22 cellular contexts compared by ENCODE assay signal in genomic region chr16:87692176-87692575, GRCh38.
DNase-seq lines count a peak whose midpoint lies in the region; ATAC-seq, FAIRE-seq and TF ChIP-seq lines count a peak whose summit lies in the region.
"Had no signal": no experiment of that assay in that cellular context is flagged by ENCODE, and none has a peak within 500 bp of the region (broad histone marks: within the 10 kb centered on the region; RNA-seq: fewer than 3 reads in every experiment).

No MANE protein-coding gene starts in this region.

- WGBS in A549 (ENCODE audit: missing lambda C conversion rate): no CpG with 5 or more reads among the region's 7 CpGs
- WGBS in HepG2 (ENCODE audit: low lambda C conversion rate): no CpG with 5 or more reads among the region's 7 CpGs

- BruUV-seq in Calu3 (replicated peaks; lab: Mats Ljungman, UMichigan) (no TSS peak), HepG2 (replicated peaks; lab: Mats Ljungman, UMichigan) (no TSS peak)

- DNase-seq in A549 (ENCODE audit: low read depth in 1 of 2, low spot score in 1 of 2) (no peak), Calu3 (no peak), RWPE2 (ENCODE audit: low spot score) (no peak), HepG2 (ENCODE audit: low spot score) (no peak), chondrocyte (ENCODE audit: low spot score) (no peak), SKM-1 treated with dmso at 0.1 percent for 144 hours (lab: John Stamatoyannopoulos, UW; ENCODE audit: unreplicated experiment) (no peak), sciatic nerve (ENCODE audit: low spot score) (no peak), NCI-H82 treated with DMSO at 0.1 percent for 48 hours (lab: John Stamatoyannopoulos, UW; ENCODE audit: unreplicated experiment) (no peak)
- DNase-seq: EL, H9, IMR-90, Karpas-422, NCI-H1436, NCI-H1930, NCI-H226, NCI-H524, Peyer's patch had no signal

- POLR2A ChIA-PET in A549 (lab: Yijun Ruan, JAX): interaction anchor here (0.6 kb wide), 1 partner anchor 276 kb away, joined by 3 read pairs; no protein-coding TSS in a partner anchor
- POLR2A ChIA-PET in HepG2 (lab: Yijun Ruan, JAX): no interaction called here

- peak overlapping the region; percentile 54 for H3K27ac Mint-ChIP-seq in Calu3 (ENCODE audit: unreplicated experiment)
- no peak overlapping the region for H3K27ac Mint-ChIP-seq in chondrocyte (ENCODE audit: unreplicated experiment)
- H3K27ac Mint-ChIP-seq: CD14-positive monocyte had no signal

- ATAC-seq in A549: peak; percentile 7 to 15; a peak in 3 of 6 replicates
- 0 out of 3 replicates have a peak, but pooled peaks have one; percentile 4 for ATAC-seq in RWPE2 (ENCODE audit: low read depth)
- ATAC-seq in HepG2: peak; percentile 6
- no peak for ATAC-seq in sciatic nerve
- ATAC-seq: Right ventricle myocardium inferior had no signal

- H3K9ac ChIP-seq in HepG2 (ENCODE audit: insufficient read depth, low read depth, low read length): no peak overlapping the region

- no peak overlapping the region for H3K4me3 ChIP-seq in A549
- no peak overlapping the region for H3K4me3 ChIP-seq in RWPE2 (ENCODE audit: severe bottlenecking)
- H3K4me3 ChIP-seq in HepG2 (replicated peaks in 1 of 3; ENCODE audit: insufficient read depth in 1 of 3, low read depth in 2 of 3, low read length in 3 of 3): no peak overlapping the region
- H3K4me3 ChIP-seq: Peyer's patch had no signal

- H3K4me2 ChIP-seq in A549 (no peak overlapping the region), HepG2 (ENCODE audit: low read depth, low read length) (no peak overlapping the region)

- H3K36me3 Mint-ChIP-seq in Calu3 (ENCODE audit: insufficient read depth, unreplicated experiment) (peaks cover 55% of the 10 kb centered on the region), chondrocyte (ENCODE audit: low read depth) (peaks cover 9% of the 10 kb centered on the region)

- H3K27ac ChIP-seq in A549 (no peak overlapping the region), RWPE2 (ENCODE audit: poor library complexity, severe bottlenecking) (no peak overlapping the region), HepG2 (ENCODE audit: extremely low read length, insufficient read depth, low read length) (no peak overlapping the region)
- H3K27ac ChIP-seq: HL-60, Peyer's patch had no signal

- H3K4me3 Mint-ChIP-seq in Calu3 (ENCODE audit: low read depth, unreplicated experiment) (no peak overlapping the region), chondrocyte (ENCODE audit: unreplicated experiment) (no peak overlapping the region)
- H3K4me3 Mint-ChIP-seq: CD14-positive monocyte, H9 had no signal

- TF ChIP-seq CTCF in A549 (IDR thresholded peaks at IDR 0.05) (no peak), Calu3 (IDR thresholded peaks at IDR 0.05; ENCODE audit: unreplicated experiment) (no peak), RWPE2 (IDR thresholded peaks at IDR 0.05; ENCODE audit: poor library complexity, severe bottlenecking) (no peak), HepG2 (CRISPR knock-in tag; IDR thresholded peaks at IDR 0.05) (no peak), chondrocyte (IDR thresholded peaks at IDR 0.05) (no peak)

- H4K20me1 ChIP-seq in HepG2 (ENCODE audit: insufficient read depth, low read length): peaks cover 9% of the 10 kb centered on the region; the same call in 1 of the 2 replicates

- no peaks in the 10 kb centered on the region for H3K79me2 ChIP-seq in HepG2 (ENCODE audit: insufficient read depth, low read length)

- H3K27me3 ChIP-seq in RWPE2 (ENCODE audit: insufficient read depth, poor library complexity, severe bottlenecking) (no peaks in the 10 kb centered on the region), HepG2 (ENCODE audit: control insufficient read depth in 1 of 2, insufficient read depth in 2 of 2, low read length in 2 of 2) (peaks cover 14 to 51% of the 10 kb centered on the region in 2 experiments)
- H3K27me3 ChIP-seq: Peyer's patch had no signal

- in situ Hi-C loops in HepG2 (cut with HindIII; ENCODE audit: extremely low pct_ligation_motif_present, low pct_unique_long_range_greater_than_20kb): no loop called here

- H3K9me3 Mint-ChIP-seq in Calu3 (ENCODE audit: low read depth, unreplicated experiment): no peaks in the 10 kb centered on the region
- H3K9me3 Mint-ChIP-seq in chondrocyte (ENCODE audit: low read depth): no peaks in the 10 kb centered on the region
- H3K9me3 Mint-ChIP-seq: H9 had no signal

- H3K4me1 ChIP-seq in A549 (no peaks in the 10 kb centered on the region), RWPE2 (ENCODE audit: insufficient read depth, poor library complexity, severe bottlenecking) (no peaks in the 10 kb centered on the region), HepG2 (ENCODE audit: insufficient read depth, low read length) (no peaks in the 10 kb centered on the region)
- H3K4me1 ChIP-seq: Peyer's patch had no signal

- TF ChIP-seq POLR2A in A549 (IDR thresholded peaks at IDR 0.05; ENCODE audit: low read length) (no peak), HepG2 (IDR thresholded peaks at IDR 0.05; ENCODE audit: insufficient read depth in 1 of 2, low read depth in 2 of 2, low read length in 2 of 2) (no peak; a peak in 1 of 4 replicates)

- H3K27me3 Mint-ChIP-seq in Calu3 (ENCODE audit: unreplicated experiment) (peaks cover 17% of the 10 kb centered on the region), chondrocyte (ENCODE audit: low read depth) (peaks cover 3% of the 10 kb centered on the region)

- FAIRE-seq in A549 (lab: Jason Lieb, UNC) (no peak), HepG2 (lab: Jason Lieb, UNC) (no peak)
- FAIRE-seq: GM12892, GM18507 had no signal

- intact Hi-C loops in Calu3 (cut with micrococcal nuclease; ENCODE audit: unreplicated experiment) (no loop called here), HepG2 (cut with micrococcal nuclease; ENCODE audit: unreplicated experiment) (no loop called here), sciatic nerve (cut with DNase I) (no loop called here)

- TF ChIP-seq EP300 in A549 (IDR thresholded peaks at IDR 0.05) (no peak), HepG2 (IDR thresholded peaks at IDR 0.05; ENCODE audit: low read depth in 2 of 2, low read length in 2 of 2) (no peak), HepG2 (CRISPR knock-in tag; IDR thresholded peaks at IDR 0.05; ENCODE audit: borderline replicate concordance) (no peak)

- CTCF ChIA-PET in A549 (lab: Yijun Ruan, JAX): interaction anchor here (0.8 to 1.8 kb wide), 3 partner anchors 10 to 19 kb away, joined by 5 read pairs; no protein-coding TSS in a partner anchor
- CTCF ChIA-PET in Calu3 (lab: Charles Lee): interaction anchor here (0.6 to 1.5 kb wide), 2 partner anchors 14 to 672 kb away, joined by 3 read pairs; no protein-coding TSS in a partner anchor
- CTCF ChIA-PET in HepG2 (lab: Yijun Ruan, JAX; ENCODE audit: low intra/inter-chr PET ratio, low total read pairs): no interaction called here

- H3K4me1 Mint-ChIP-seq in Calu3 (ENCODE audit: low read depth, unreplicated experiment) (no peaks in the 10 kb centered on the region), chondrocyte (ENCODE audit: low read depth) (no peaks in the 10 kb centered on the region)
- H3K4me1 Mint-ChIP-seq: CD14-positive monocyte had no signal

- no peak for TF ChIP-seq RAD21 in A549 (conservative IDR thresholded peaks at IDR 0.05 in 1 of 2, IDR thresholded peaks at IDR 0.05 in 1 of 2)
- no peak for TF ChIP-seq RAD21 in HepG2 (CRISPR knock-in tag; IDR thresholded peaks at IDR 0.05)

- H3K9me3 ChIP-seq in A549 (no peaks in the 10 kb centered on the region), RWPE2 (ENCODE audit: severe bottlenecking) (no peaks in the 10 kb centered on the region), HepG2 (ENCODE audit: low read length) (no peaks in the 10 kb centered on the region)
- H3K9me3 ChIP-seq: Peyer's patch had no signal

- H3K36me3 ChIP-seq in RWPE2 (ENCODE audit: low read depth) (no peaks in the 10 kb centered on the region), HepG2 (replicated peaks in 1 of 2; ENCODE audit: control insufficient read depth in 1 of 2, insufficient read depth in 2 of 2, low read length in 2 of 2) (peaks cover 7 to 16% of the 10 kb centered on the region in 2 experiments)

- no peak overlapping the region for H2AFZ ChIP-seq in HepG2 (ENCODE audit: low read length)

TF ChIP-seq in A549, 52 proteins besides CTCF, POLR2A, EP300 and RAD21 (continues in another document):
- no peak for TF ChIP-seq MAZ (IDR thresholded peaks at IDR 0.05; ENCODE audit: borderline replicate concordance, low read depth, low read length)
- no peak for TF ChIP-seq HOXB13 (CRISPR knock-in tag; IDR thresholded peaks at IDR 0.05; ENCODE audit: low read depth)
- no peak for TF ChIP-seq ZNF302 (CRISPR knock-in tag; IDR thresholded peaks at IDR 0.05)
- TF ChIP-seq FOXS1 (CRISPR knock-in tag; IDR thresholded peaks at IDR 0.05): no peak
- TF ChIP-seq ELK1 (IDR thresholded peaks at IDR 0.05; ENCODE audit: low read depth, low read length): no peak
- no peak for TF ChIP-seq TFCP2L1 (CRISPR knock-in tag; IDR thresholded peaks at IDR 0.05)
- no peak for TF ChIP-seq CEBPB (IDR thresholded peaks at IDR 0.05)
- TF ChIP-seq ZFP36 (IDR thresholded peaks at IDR 0.05; ENCODE audit: borderline replicate concordance, partially characterized antibody): no peak

TF ChIP-seq in HepG2, 621 proteins besides CTCF, POLR2A, EP300 and RAD21 (continues in another document):
- TF ChIP-seq KMT2B (CRISPR knock-in tag; IDR thresholded peaks at IDR 0.05): no peak
- no peak for TF ChIP-seq ZNF431 (CRISPR knock-in tag; IDR thresholded peaks at IDR 0.05; ENCODE audit: borderline replicate concordance, low read depth)
- no peak for TF ChIP-seq GFI1 (CRISPR knock-in tag; IDR thresholded peaks at IDR 0.05; ENCODE audit: borderline replicate concordance)
- TF ChIP-seq PHB2 (IDR thresholded peaks at IDR 0.05; ENCODE audit: partially characterized antibody): no peak
- no peak for TF ChIP-seq KLF16 (CRISPR knock-in tag; IDR thresholded peaks at IDR 0.05)
- TF ChIP-seq HMG20A (CRISPR knock-in tag; IDR thresholded peaks at IDR 0.05; ENCODE audit: borderline replicate concordance): no peak
- TF ChIP-seq PBX3 (CRISPR knock-in tag; IDR thresholded peaks at IDR 0.05; ENCODE audit: borderline replicate concordance): no peak
